Comparison of ENCODE assay signal across 2 cellular contexts in the genomic region with DNA sequence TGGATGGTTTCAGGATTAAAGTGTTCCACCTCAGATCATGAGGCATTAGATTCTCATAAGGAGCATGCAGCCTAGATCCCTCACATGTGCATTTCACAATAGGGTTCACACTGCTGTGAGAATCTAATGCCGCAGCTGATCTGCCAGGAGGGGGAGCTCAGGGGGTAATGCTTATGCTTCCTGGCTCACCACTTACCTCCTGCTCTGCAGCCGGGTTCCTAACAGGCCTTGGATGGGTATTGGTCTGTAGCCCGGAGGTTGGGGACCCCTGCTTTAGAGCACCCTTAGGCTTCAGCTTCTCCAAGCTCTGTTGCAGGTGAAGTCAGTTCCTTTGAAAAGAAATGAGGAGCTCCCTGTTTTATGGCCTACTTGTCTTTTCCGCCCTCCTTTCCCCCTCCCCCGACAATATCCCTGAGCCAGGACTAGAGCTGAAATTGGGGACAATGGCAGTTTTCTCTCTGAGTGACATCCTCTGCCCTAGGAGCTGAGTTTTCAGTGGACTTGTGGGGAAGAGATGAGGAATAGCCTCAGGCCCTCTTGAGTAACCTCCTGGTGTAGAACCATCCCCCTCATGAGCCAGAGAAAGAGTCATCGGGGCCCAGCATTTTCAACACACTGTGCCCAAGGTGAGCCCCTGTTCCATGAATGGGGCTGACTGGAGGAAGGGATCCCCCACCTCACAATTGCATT.
TF ChIP-seq lines count a peak whose summit lies in the region.

No MANE protein-coding gene starts in this region.

TF ChIP-seq in HCT116, 20 proteins besides CTCF, POLR2A, EP300 and RAD21:
- 0 out of 2 replicates have a peak, but pooled peaks have one; percentile 20 for TF ChIP-seq CEBPB (IDR thresholded peaks at IDR 0.05; ENCODE audit: low read depth)
- no peak for TF ChIP-seq CBX3 (IDR thresholded peaks at IDR 0.05; ENCODE audit: low read depth)

TF ChIP-seq in WTC11, 78 proteins besides CTCF, POLR2A, EP300 and RAD21:
- TF ChIP-seq, protein P1, sequence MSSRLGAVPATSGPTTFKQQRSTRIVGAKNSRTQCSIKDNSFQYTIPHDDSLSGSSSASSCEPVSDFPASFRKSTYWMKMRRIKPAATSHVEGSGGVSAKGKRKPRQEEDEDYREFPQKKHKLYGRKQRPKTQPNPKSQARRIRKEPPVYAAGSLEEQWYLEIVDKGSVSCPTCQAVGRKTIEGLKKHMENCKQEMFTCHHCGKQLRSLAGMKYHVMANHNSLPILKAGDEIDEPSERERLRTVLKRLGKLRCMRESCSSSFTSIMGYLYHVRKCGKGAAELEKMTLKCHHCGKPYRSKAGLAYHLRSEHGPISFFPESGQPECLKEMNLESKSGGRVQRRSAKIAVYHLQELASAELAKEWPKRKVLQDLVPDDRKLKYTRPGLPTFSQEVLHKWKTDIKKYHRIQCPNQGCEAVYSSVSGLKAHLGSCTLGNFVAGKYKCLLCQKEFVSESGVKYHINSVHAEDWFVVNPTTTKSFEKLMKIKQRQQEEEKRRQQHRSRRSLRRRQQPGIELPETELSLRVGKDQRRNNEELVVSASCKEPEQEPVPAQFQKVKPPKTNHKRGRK (CRISPR knock-in tag; IDR thresholded peaks at IDR 0.05; ENCODE audit: borderline replicate concordance) = no peak
- TF ChIP-seq ZNF121 (CRISPR knock-in tag; IDR thresholded peaks at IDR 0.05) (peak; percentile 98), TEAD1 (CRISPR knock-in tag; IDR thresholded peaks at IDR 0.05) (0 out of 2 replicates have a peak, but pooled peaks have one; percentile 39)
